Comparison of ENCODE assay signal across 9 cellular contexts in the genomic region with DNA sequence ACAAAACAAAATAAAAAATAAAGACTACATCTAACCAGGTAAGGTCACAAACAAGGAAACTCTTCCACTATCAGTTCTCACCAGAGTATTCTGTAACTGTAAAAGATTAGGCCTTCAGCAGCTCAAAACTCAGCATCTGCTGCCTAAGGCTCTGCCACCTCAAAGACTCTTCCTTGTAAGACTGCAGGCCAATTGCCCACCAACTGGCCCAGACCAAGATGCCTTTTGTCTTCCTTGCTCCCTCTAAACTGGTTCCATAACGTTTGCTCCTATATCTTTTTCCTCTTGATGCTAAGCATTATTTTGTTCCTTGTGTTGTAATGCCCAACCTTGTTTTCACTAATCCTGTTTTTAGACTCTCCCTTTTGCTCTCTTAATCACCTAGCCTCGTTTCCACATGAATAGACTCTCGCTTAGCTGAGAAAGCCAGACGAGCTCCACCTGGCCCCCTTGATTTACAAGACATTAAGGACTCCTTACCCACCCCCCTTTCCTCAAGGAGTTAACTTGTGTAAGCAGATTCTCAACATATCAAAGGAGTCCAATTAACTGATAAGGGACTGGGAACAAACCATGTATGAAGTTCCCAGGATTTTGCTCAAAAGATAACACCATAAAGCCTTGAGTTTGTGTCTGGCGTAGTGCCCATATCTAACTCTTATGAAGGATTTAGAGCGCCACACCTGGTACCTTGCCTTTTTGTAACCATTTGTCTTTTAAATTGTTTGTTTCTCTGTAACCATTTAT. TPM values are rescaled to one million over a fixed set of nuclear protein-coding genes. Genes with fewer than 3 reads are reported as not detected.
A peak's percentile ranks its signal among the peaks of the same experiment; 100 is the strongest.
DNase-seq lines count a peak whose midpoint lies in the region; ATAC-seq and TF ChIP-seq lines count a peak whose summit lies in the region.
"Had no signal": no experiment of that assay in that cellular context is flagged by ENCODE, and none has a peak within 500 bp of the region (broad histone marks: within the 10 kb centered on the region; RNA-seq: fewer than 3 reads in every experiment).

No MANE protein-coding gene starts in this region.

- peak overlapping the region in 1 of 2 donors; percentile 91 for H3K4me3 ChIP-seq in testis

- H3K27ac Mint-ChIP-seq in activated naive CD4-positive, alpha-beta T cell treated with anti-CD3 and anti-CD28 coated beads, Interleukin-2, amount 50 U/mL, for 24 hours, result peak overlapping the region; percentile 39
- H3K27ac Mint-ChIP-seq in activated naive CD8-positive, alpha-beta T cell treated with anti-CD3 and anti-CD28 coated beads, Interleukin-2, amount 10 ng/mL, durations not matched to agents 7 days and 5 days, result peak overlapping the region; percentile 89

- H3K4me1 Mint-ChIP-seq in activated naive CD4-positive, alpha-beta T cell treated with anti-CD3 and anti-CD28 coated beads, Interleukin-2, amount 50 U/mL, for 24 hours, result peaks cover 29% of the 10 kb centered on the region
- peaks cover 18% of the 10 kb centered on the region for H3K4me1 Mint-ChIP-seq in activated naive CD8-positive, alpha-beta T cell treated with anti-CD3 and anti-CD28 coated beads, Interleukin-2, amount 10 ng/mL, durations not matched to agents 7 days and 5 days

- no peaks in the 10 kb centered on the region for H3K27me3 Mint-ChIP-seq in activated naive CD4-positive, alpha-beta T cell treated with anti-CD3 and anti-CD28 coated beads, Interleukin-2, amount 50 U/mL, for 24 hours
- no peaks in the 10 kb centered on the region for H3K27me3 Mint-ChIP-seq in activated naive CD8-positive, alpha-beta T cell treated with anti-CD3 and anti-CD28 coated beads, Interleukin-2, amount 10 ng/mL, durations not matched to agents 7 days and 5 days

- no peak overlapping the region for H3K27ac ChIP-seq in testis

- ATAC-seq in activated naive CD8-positive, alpha-beta T cell treated with anti-CD3 and anti-CD28 coated beads, Interleukin-2, amount 10 ng/mL, durations not matched to agents 7 days and 5 days (ENCODE audit: low read depth), result no peak
- no peak for ATAC-seq in HG02610 (IDR thresholded peaks at IDR 0.05; ENCODE audit: unreplicated experiment)

- intact Hi-C loops in testis (cut with DNase I; ENCODE audit: low total_unique reads), result no loop called here

- no peak for TF ChIP-seq CTCF in testis (IDR thresholded peaks at IDR 0.05)

- no peaks in the 10 kb centered on the region for H3K36me3 ChIP-seq in testis (ENCODE audit: low read depth, missing control alignments)

- H3K36me3 Mint-ChIP-seq in activated naive CD4-positive, alpha-beta T cell treated with anti-CD3 and anti-CD28 coated beads, Interleukin-2, amount 50 U/mL, for 24 hours, result peaks cover 47% of the 10 kb centered on the region
- H3K36me3 Mint-ChIP-seq in activated naive CD8-positive, alpha-beta T cell treated with anti-CD3 and anti-CD28 coated beads, Interleukin-2, amount 10 ng/mL, durations not matched to agents 7 days and 5 days, result peaks cover 57% of the 10 kb centered on the region

- no peak for DNase-seq in activated naive CD4-positive, alpha-beta T cell (lab: John Stamatoyannopoulos, UW)
- DNase-seq in activated naive CD8-positive, alpha-beta T cell treated with anti-CD3 and anti-CD28 coated beads, Interleukin-2, amount 10 ng/mL, durations not matched to agents 7 days and 5 days, result no peak
- DNase-seq in iPS-NIHi7 (ENCODE audit: extremely low spot score) (peak; percentile 25), testis (peak; percentile 31)
- no peak for DNase-seq in effector CD4-positive, alpha-beta T cell
- DNase-seq in activated effector memory CD4-positive, alpha-beta T cell treated with anti-CD3 and anti-CD28 coated beads, Interleukin-2, amount 50 U/mL, for 16 hours, result no peak
- DNase-seq: DMS153 had no signal

- H3K4me3 Mint-ChIP-seq in activated naive CD4-positive, alpha-beta T cell treated with anti-CD3 and anti-CD28 coated beads, Interleukin-2, amount 50 U/mL, for 24 hours, result peak overlapping the region; percentile 95
- peak overlapping the region; percentile 93 for H3K4me3 Mint-ChIP-seq in activated naive CD8-positive, alpha-beta T cell treated with anti-CD3 and anti-CD28 coated beads, Interleukin-2, amount 10 ng/mL, durations not matched to agents 7 days and 5 days

- 13 to 15% methylated on average over 6 of the region's 6 CpGs for WGBS in testis, 2 donors

- no peaks in the 10 kb centered on the region for H3K27me3 ChIP-seq in testis

- peaks cover 10% of the 10 kb centered on the region for H3K9me3 Mint-ChIP-seq in activated naive CD4-positive, alpha-beta T cell treated with anti-CD3 and anti-CD28 coated beads, Interleukin-2, amount 50 U/mL, for 24 hours
- H3K9me3 Mint-ChIP-seq in activated naive CD8-positive, alpha-beta T cell treated with anti-CD3 and anti-CD28 coated beads, Interleukin-2, amount 10 ng/mL, durations not matched to agents 7 days and 5 days, result peaks cover 21% of the 10 kb centered on the region

- peaks cover 2% of the 10 kb centered on the region for H3K4me1 ChIP-seq in testis

- TF ChIP-seq POLR2A in testis (IDR thresholded peaks at IDR 0.05), result no peak

- POLR2A ChIA-PET in activated naive CD8-positive, alpha-beta T cell treated with anti-CD3 and anti-CD28 coated beads, Interleukin-2, amount 10 ng/mL, durations not matched to agents 7 days and 5 days (lab: Charles Lee), result interaction anchor here (0.9 to 2.9 kb wide), 4 partner anchors 29 to 452 kb away, joined by 3 to 12 read pairs (median 8); a partner anchor contains a TSS

- H3K9me3 ChIP-seq in testis, result no peaks in the 10 kb centered on the region

RNA-seq across cellular contexts. Expression of a gene that starts 1.5 kb away (rescaled TPM):
- total RNA-seq in activated naive CD8-positive, alpha-beta T cell treated with anti-CD3 and anti-CD28 coated beads, Interleukin-2, amount 10 ng/mL, durations not matched to agents 7 days and 5 days, result 10 to 100 TPM; 38.4 to 43.3 TPM
- 10 to 100 TPM; 38.4 to 54.8 TPM for total RNA-seq in testis
- polyA plus RNA-seq in testis (ENCODE audit: insufficient read depth, low read depth, low replicate concordance), result 21.8 TPM

RNA-seq across cellular contexts. Expression of a gene that starts 29.0 kb away (rescaled TPM):
- total RNA-seq in activated naive CD8-positive, alpha-beta T cell treated with anti-CD3 and anti-CD28 coated beads, Interleukin-2, amount 10 ng/mL, durations not matched to agents 7 days and 5 days, result 10 to 100 TPM; 35.8 to 36.5 TPM
- total RNA-seq in testis, result 10 to 100 TPM; 19.8 to 20.2 TPM
- polyA plus RNA-seq in testis (ENCODE audit: insufficient read depth, low read depth, low replicate concordance), result 13.4 TPM

RNA-seq across cellular contexts. Expression of a gene that starts 37.7 kb away (rescaled TPM):
- 10 to 100 TPM; 46.6 to 52.7 TPM for total RNA-seq in activated naive CD8-positive, alpha-beta T cell treated with anti-CD3 and anti-CD28 coated beads, Interleukin-2, amount 10 ng/mL, durations not matched to agents 7 days and 5 days
- 10 to 100 TPM; 30.8 to 31.2 TPM for total RNA-seq in testis
- polyA plus RNA-seq in testis (ENCODE audit: insufficient read depth, low read depth, low replicate concordance), result 21.4 TPM

RNA-seq across cellular contexts. Expression of a gene that starts 47.8 kb away (rescaled TPM):
- total RNA-seq in activated naive CD8-positive, alpha-beta T cell treated with anti-CD3 and anti-CD28 coated beads, Interleukin-2, amount 10 ng/mL, durations not matched to agents 7 days and 5 days, result 10 to 100 TPM; 14.8 to 16.8 TPM
- total RNA-seq in testis, result 10 to 100 TPM; 16.6 to 22.0 TPM
- 10.4 TPM for polyA plus RNA-seq in testis (ENCODE audit: insufficient read depth, low read depth, low replicate concordance)

RNA-seq across cellular contexts. Expression of a gene that starts 57.3 kb away (rescaled TPM):
- 10 to 100 TPM; 19.1 to 21.0 TPM for total RNA-seq in activated naive CD8-positive, alpha-beta T cell treated with anti-CD3 and anti-CD28 coated beads, Interleukin-2, amount 10 ng/mL, durations not matched to agents 7 days and 5 days
- 10 to 100 TPM; 38.7 to 41.2 TPM for total RNA-seq in testis
- polyA plus RNA-seq in testis (ENCODE audit: insufficient read depth, low read depth, low replicate concordance), result 11.8 TPM

Comparison
In these comparisons a context has a peak if more than half of its experiments do, and no peak if none do; other contexts are left out.
1. DNase-seq: peak in iPS-NIHi7 (single experiment) and testis (single experiment); none in activated naive CD4-positive, alpha-beta T cell (0 of 4), activated naive CD8-positive, alpha-beta T cell treated with anti-CD3 and anti-CD28 coated beads, Interleukin-2, amount 10 ng/mL, durations not matched to agents 7 days and 5 days (single experiment), effector CD4-positive, alpha-beta T cell (single experiment) and activated effector memory CD4-positive, alpha-beta T cell treated with anti-CD3 and anti-CD28 coated beads, Interleukin-2, amount 50 U/mL, for 16 hours (single experiment).